Comparison of ENCODE assay signal across 1 cellular context in genomic region chr13:26544707-26545106, GRCh38.
TF ChIP-seq lines count a peak whose summit lies in the region.

No MANE protein-coding gene starts in this region.

TF ChIP-seq in HepG2, 621 proteins besides CTCF, POLR2A, EP300 and RAD21 (continued from another document and continues in another):
- TF ChIP-seq ZNF142 (CRISPR knock-in tag; IDR thresholded peaks at IDR 0.05): no peak
- peak; percentile 62; the same call in 1 of the 2 replicates for TF ChIP-seq MYC (CRISPR knock-in tag; IDR thresholded peaks at IDR 0.05; ENCODE audit: borderline replicate concordance)
- no peak for TF ChIP-seq GATAD1 (CRISPR knock-in tag; IDR thresholded peaks at IDR 0.05)
- no peak for TF ChIP-seq MATR3 (CRISPR knock-in tag; IDR thresholded peaks at IDR 0.05)
- no peak for TF ChIP-seq HNRNPH1 (optimal IDR thresholded peaks at IDR 0.05; ENCODE audit: low read depth, low read length)
- TF ChIP-seq ZNF264 (CRISPR knock-in tag; IDR thresholded peaks at IDR 0.05): no peak
- no peak for TF ChIP-seq ZXDC (CRISPR knock-in tag; IDR thresholded peaks at IDR 0.05)
- no peak for TF ChIP-seq ZNF205 (CRISPR knock-in tag; IDR thresholded peaks at IDR 0.05)
- TF ChIP-seq ZBTB40 (IDR thresholded peaks at IDR 0.05): no peak
- no peak; the same call in 1 of the 2 replicates for TF ChIP-seq ZBTB40 (CRISPR knock-in tag; IDR thresholded peaks at IDR 0.05)
- peak; percentile 63 for TF ChIP-seq BHLHE40 (IDR thresholded peaks at IDR 0.05; ENCODE audit: low read length)
- TF ChIP-seq AHR (CRISPR knock-in tag; IDR thresholded peaks at IDR 0.05): no peak
- no peak for TF ChIP-seq RORA (CRISPR knock-in tag; IDR thresholded peaks at IDR 0.05)
- TF ChIP-seq ZNF652 (CRISPR knock-in tag; IDR thresholded peaks at IDR 0.05; ENCODE audit: borderline replicate concordance, low read depth): no peak
- no peak for TF ChIP-seq YEATS2 (CRISPR knock-in tag; IDR thresholded peaks at IDR 0.05; ENCODE audit: borderline replicate concordance)
- no peak for TF ChIP-seq SNAPC4 (CRISPR knock-in tag; IDR thresholded peaks at IDR 0.05)
- TF ChIP-seq PAX8 (CRISPR knock-in tag; IDR thresholded peaks at IDR 0.05; ENCODE audit: borderline replicate concordance): no peak
- no peak for TF ChIP-seq ZNF746 (CRISPR knock-in tag; IDR thresholded peaks at IDR 0.05)
- peak; percentile 71 for TF ChIP-seq FOXA3 (CRISPR knock-in tag; IDR thresholded peaks at IDR 0.05)
- no peak for TF ChIP-seq HMGA1 (CRISPR knock-in tag; conservative IDR thresholded peaks at IDR 0.05)
- no peak for TF ChIP-seq THAP7 (CRISPR knock-in tag; IDR thresholded peaks at IDR 0.05)
- TF ChIP-seq PHF5A (CRISPR knock-in tag; IDR thresholded peaks at IDR 0.05; ENCODE audit: low read depth, unreplicated experiment): no peak
- no peak for TF ChIP-seq GZF1 (CRISPR knock-in tag; IDR thresholded peaks at IDR 0.05)
- TF ChIP-seq ZNF383 (CRISPR knock-in tag; IDR thresholded peaks at IDR 0.05; ENCODE audit: borderline replicate concordance): no peak
- peak; percentile 50 for TF ChIP-seq SAP130 (CRISPR knock-in tag; IDR thresholded peaks at IDR 0.05; ENCODE audit: low read depth)
- TF ChIP-seq ZMYM2 (CRISPR knock-in tag; IDR thresholded peaks at IDR 0.05): no peak
- no peak for TF ChIP-seq FOXJ3 (CRISPR knock-in tag; IDR thresholded peaks at IDR 0.05; ENCODE audit: borderline replicate concordance)
- no peak for TF ChIP-seq TRIM24 (CRISPR knock-in tag; IDR thresholded peaks at IDR 0.05)
- TF ChIP-seq PHF21A (CRISPR knock-in tag; IDR thresholded peaks at IDR 0.05): no peak
- TF ChIP-seq THAP8 (CRISPR knock-in tag; IDR thresholded peaks at IDR 0.05; ENCODE audit: borderline replicate concordance): no peak
- no peak for TF ChIP-seq SIN3A (IDR thresholded peaks at IDR 0.05; ENCODE audit: borderline replicate concordance, low read depth, low read length)
- no peak for TF ChIP-seq NONO (IDR thresholded peaks at IDR 0.05)
- no peak for TF ChIP-seq NONO (CRISPR knock-in tag; conservative IDR thresholded peaks at IDR 0.05)
- no peak for TF ChIP-seq DPF2 (CRISPR knock-in tag; IDR thresholded peaks at IDR 0.05; ENCODE audit: borderline replicate concordance, low read depth)
- 0 out of 2 replicates have a peak, but pooled peaks have one; percentile 57 for TF ChIP-seq ESRRA (CRISPR knock-in tag; IDR thresholded peaks at IDR 0.05; ENCODE audit: low read depth)
- no peak for TF ChIP-seq ZNF660 (CRISPR knock-in tag; IDR thresholded peaks at IDR 0.05; ENCODE audit: borderline replicate concordance, low read depth)
